In genomic region chr3:121175083-121175482, GRCh38 we compare ENCODE assay signal across 17 cellular contexts.
A peak's percentile ranks its signal among the peaks of the same experiment; 100 is the strongest.
DNase-seq lines count a peak whose midpoint lies in the region; ATAC-seq, FAIRE-seq and TF ChIP-seq lines count a peak whose summit lies in the region.
"Had no signal": no experiment of that assay in that cellular context is flagged by ENCODE, and none has a peak within 500 bp of the region (broad histone marks: within the 10 kb centered on the region; RNA-seq: fewer than 3 reads in every experiment).

No MANE protein-coding gene starts in this region.

- H2AK5ac ChIP-seq in trophoblast cell (ENCODE audit: low read length), result no peak overlapping the region

- H3K9me3 ChIP-seq in K562 (replicated peaks; ENCODE audit: control insufficient read depth, insufficient read depth, low read depth, low read length), result no peaks in the 10 kb centered on the region
- no peaks in the 10 kb centered on the region for H3K9me3 ChIP-seq in trophoblast cell (ENCODE audit: insufficient read depth, low read depth, low read length)
- H3K9me3 ChIP-seq: A549, Caco-2 had no signal

- no peak overlapping the region for H3K14ac ChIP-seq in trophoblast cell (ENCODE audit: low read length)

- H3K23ac ChIP-seq in trophoblast cell (ENCODE audit: low read length), result no peak overlapping the region

- H3K27ac ChIP-seq in K562 (ENCODE audit: extremely low read depth, low read depth, low read length) (no peak overlapping the region), trophoblast cell (ENCODE audit: low read depth, low read length) (no peak overlapping the region)
- H3K27ac ChIP-seq: A549, GM23248 had no signal

- H3K4me3 Mint-ChIP-seq in activated T-cell treated with anti-CD3 and anti-CD28 coated beads, Interleukin-2, amount 50 U/mL, for 24 hours, result no peak overlapping the region
- H3K4me3 Mint-ChIP-seq: CD14-positive monocyte; CD8-positive, alpha-beta T cell had no signal

- H2BK120ac ChIP-seq in trophoblast cell (ENCODE audit: insufficient read depth, low read length, poor library complexity), result no peak overlapping the region

- no peak overlapping the region for H4K12ac ChIP-seq in trophoblast cell (ENCODE audit: low read depth, low read length)

- H3K36me3 Mint-ChIP-seq in activated T-cell treated with anti-CD3 and anti-CD28 coated beads, Interleukin-2, amount 50 U/mL, for 24 hours (ENCODE audit: low read depth), result no peaks in the 10 kb centered on the region
- H3K36me3 Mint-ChIP-seq: CD14-positive monocyte; CD8-positive, alpha-beta T cell had no signal

- H2BK5ac ChIP-seq in trophoblast cell (ENCODE audit: low read depth, low read length, poor library complexity), result no peak overlapping the region

- H3K4me2 ChIP-seq in K562 (ENCODE audit: insufficient read depth, low read length) (no peak overlapping the region), trophoblast cell (ENCODE audit: low read length) (no peak overlapping the region)
- H3K4me2 ChIP-seq: A549 had no signal

- no peaks in the 10 kb centered on the region for H3K4me1 Mint-ChIP-seq in activated T-cell treated with anti-CD3 and anti-CD28 coated beads, Interleukin-2, amount 50 U/mL, for 24 hours (ENCODE audit: low read depth)
- H3K4me1 Mint-ChIP-seq: CD14-positive monocyte had no signal

- DNase-seq in GM19239 (ENCODE audit: insufficient read length, low spot score) (no peak), HT-29 (ENCODE audit: low spot score) (peak; percentile 75), K562 (ENCODE audit: extremely low read depth in 1 of 4, low spot score in 3 of 4) (no peak), trophoblast cell (peak; percentile 8 to 78), omental fat pad (ENCODE audit: low spot score) (no peak), NCI-H526 treated with DMSO at 0.1 percent for 48 hours (lab: John Stamatoyannopoulos, UW) (no peak)
- DNase-seq in activated T-cell treated with anti-CD3 and anti-CD28 coated beads, Interleukin-2, amount 50 U/mL, for 24 hours, result no peak
- DNase-seq: Caco-2; CD8-positive, alpha-beta T cell; DMS53; GF-D8; GM23248 had no signal

- TF ChIP-seq CTCF in K562 (IDR thresholded peaks at IDR 0.05 in 2 of 3, conservative IDR thresholded peaks at IDR 0.05 in 1 of 3; ENCODE audit: insufficient read depth in 2 of 3, low read depth in 1 of 3, low read length in 3 of 3), result no peak
- TF ChIP-seq CTCF in omental fat pad (IDR thresholded peaks at IDR 0.05), result no peak

- no peak for ATAC-seq in K562
- ATAC-seq in omental fat pad (ENCODE audit: low FRiP score), result no peak
- ATAC-seq: A549; CD8-positive, alpha-beta T cell; HCT116 had no signal

- no peak overlapping the region for H3K18ac ChIP-seq in trophoblast cell (ENCODE audit: low read length)

- peaks cover 24% of the 10 kb centered on the region for H3K9me3 Mint-ChIP-seq in activated T-cell treated with anti-CD3 and anti-CD28 coated beads, Interleukin-2, amount 50 U/mL, for 24 hours

- intact Hi-C loops in K562 (cut with micrococcal nuclease), result no loop called here

- no peak for TF ChIP-seq EP300 in K562 (IDR thresholded peaks at IDR 0.05; ENCODE audit: low read length)

- CTCF ChIA-PET in K562 (lab: Yijun Ruan, JAX; ENCODE audit: low intra/inter-chr PET ratio), result no interaction called here

- FAIRE-seq in GM19239 (lab: Jason Lieb, UNC) (peak; percentile 52), K562 (lab: Jason Lieb, UNC) (no peak)
- FAIRE-seq: A549, H54, HTR-8/SVneo had no signal

- H4K91ac ChIP-seq in trophoblast cell (ENCODE audit: low read depth, low read length), result no peak overlapping the region

- H4K20me1 ChIP-seq in K562 (replicated peaks; ENCODE audit: control insufficient read depth, insufficient read depth, low read length), result no peaks in the 10 kb centered on the region

- no peak for TF ChIP-seq RAD21 in K562 (CRISPR knock-in tag; conservative IDR thresholded peaks at IDR 0.05 in 1 of 2, IDR thresholded peaks at IDR 0.05 in 1 of 2)

- no peaks in the 10 kb centered on the region for H3K9me1 ChIP-seq in K562 (ENCODE audit: control insufficient read depth, insufficient read depth, low read length)

- TF ChIP-seq POLR2A in K562 (conservative IDR thresholded peaks at IDR 0.05), result no peak

- H3K9ac ChIP-seq in K562 (ENCODE audit: insufficient read depth in 1 of 2, low read depth in 2 of 2, low read length in 2 of 2) (no peak overlapping the region), trophoblast cell (ENCODE audit: low read length) (no peak overlapping the region)
- H3K9ac ChIP-seq: GM23248 had no signal

- BruUV-seq in K562 (replicated peaks; lab: Mats Ljungman, UMichigan), result no TSS peak

- H3K79me2 ChIP-seq in K562 (ENCODE audit: control insufficient read depth, insufficient read depth, low read length), result no peaks in the 10 kb centered on the region
- H3K79me2 ChIP-seq in trophoblast cell (ENCODE audit: control insufficient read depth, insufficient read depth, low read length, poor library complexity), result no peaks in the 10 kb centered on the region

- H3K4ac ChIP-seq in trophoblast cell (ENCODE audit: low read depth, low read length), result no peak overlapping the region

- no peaks in the 10 kb centered on the region for H3K4me1 ChIP-seq in K562 (replicated peaks in 1 of 2; ENCODE audit: control insufficient read depth in 2 of 2, insufficient read depth in 2 of 2, low read length in 2 of 2)
- H3K4me1 ChIP-seq in trophoblast cell (ENCODE audit: control insufficient read depth in 1 of 2, insufficient read depth in 2 of 2, low read length in 2 of 2), result peaks cover 0 to 2% of the 10 kb centered on the region in 2 experiments
- H3K4me1 ChIP-seq: A549, Caco-2 had no signal

- POLR2A ChIA-PET in K562 (lab: Yijun Ruan, JAX), result no interaction called here

- no peak overlapping the region for H4K8ac ChIP-seq in trophoblast cell (ENCODE audit: low read depth, low read length)

- no peak overlapping the region for H2BK12ac ChIP-seq in trophoblast cell (ENCODE audit: low read length)

- in situ Hi-C loops in K562 (cut with MboI), result no loop called here

- H3K27me3 ChIP-seq in K562 (ENCODE audit: control insufficient read depth in 2 of 2, insufficient read depth in 2 of 2, low read length in 2 of 2) (no peaks in the 10 kb centered on the region), trophoblast cell (ENCODE audit: insufficient read depth, low read length) (no peaks in the 10 kb centered on the region)

- H3K4me3 ChIP-seq in K562 (no peak overlapping the region), trophoblast cell (ENCODE audit: low read depth, low read length) (no peak overlapping the region)
- H3K4me3 ChIP-seq: A549, GM23248 had no signal

- H3K79me1 ChIP-seq in trophoblast cell (ENCODE audit: low read length), result no peaks in the 10 kb centered on the region

- H3K27ac Mint-ChIP-seq in activated T-cell treated with anti-CD3 and anti-CD28 coated beads, Interleukin-2, amount 50 U/mL, for 24 hours, result no peak overlapping the region
- H3K27ac Mint-ChIP-seq: CD14-positive monocyte; CD8-positive, alpha-beta T cell had no signal

- no peaks in the 10 kb centered on the region for H3K27me3 Mint-ChIP-seq in activated T-cell treated with anti-CD3 and anti-CD28 coated beads, Interleukin-2, amount 50 U/mL, for 24 hours

- no peak overlapping the region for H2AFZ ChIP-seq in K562 (ENCODE audit: low read depth, low read length)
- no peak overlapping the region for H2AFZ ChIP-seq in trophoblast cell (ENCODE audit: insufficient read depth, low read length, poor library complexity)
- H2AFZ ChIP-seq: GM23248 had no signal

- H3K36me3 ChIP-seq in K562 (ENCODE audit: control insufficient read depth, insufficient read depth, low read length) (no peaks in the 10 kb centered on the region), trophoblast cell (ENCODE audit: control insufficient read depth in 1 of 2, insufficient read depth in 2 of 2, low read length in 2 of 2) (no peaks in the 10 kb centered on the region)

TF ChIP-seq in K562, 482 proteins besides CTCF, POLR2A, EP300 and RAD21:
- no peak for TF ChIP-seq FOXJ3 (CRISPR knock-in tag; IDR thresholded peaks at IDR 0.05)
- no peak for TF ChIP-seq MAFG (tag; conservative IDR thresholded peaks at IDR 0.05)
- TF ChIP-seq RFX1 (IDR thresholded peaks at IDR 0.05), result peak; percentile 51
- no peak for TF ChIP-seq ZNF79 (CRISPR knock-in tag; IDR thresholded peaks at IDR 0.05; ENCODE audit: low read depth)
- no peak for TF ChIP-seq MXD1 (CRISPR knock-in tag; IDR thresholded peaks at IDR 0.05; ENCODE audit: borderline replicate concordance, poor library complexity, severe bottlenecking)
- TF ChIP-seq NCOR1 (IDR thresholded peaks at IDR 0.05), result no peak

Comparison
In these comparisons a context has a peak if more than half of its experiments do, and no peak if none do; other contexts are left out.
1. DNase-seq: peak in HT-29 (single experiment) and trophoblast cell (2 of 2); none in GM19239 (single experiment), K562 (0 of 4), omental fat pad (single experiment), NCI-H526 treated with DMSO at 0.1 percent for 48 hours (single experiment) and activated T-cell treated with anti-CD3 and anti-CD28 coated beads, Interleukin-2, amount 50 U/mL, for 24 hours (single experiment).